Comparison of ENCODE assay signal across 1 cellular context in the genomic region with DNA sequence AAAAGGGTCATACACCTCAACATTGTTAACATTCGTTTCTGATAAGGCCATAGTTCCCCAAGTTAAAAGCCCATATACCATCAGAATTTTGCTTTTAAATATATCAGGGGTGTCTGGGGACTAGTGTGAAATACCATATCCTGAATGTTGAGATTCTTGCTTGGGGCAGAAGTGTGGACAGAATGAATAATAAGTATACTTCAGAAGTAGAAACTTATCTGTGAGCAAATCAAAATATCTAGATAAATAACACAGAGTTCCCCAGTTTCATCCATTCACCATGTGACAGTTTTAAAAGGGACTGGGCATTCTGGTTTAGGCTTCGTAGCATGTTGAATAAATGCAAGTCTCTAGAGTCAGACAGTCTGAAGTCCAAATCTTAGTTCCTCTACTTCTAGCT.
TF ChIP-seq lines count a peak whose summit lies in the region.

No MANE protein-coding gene starts in this region.

TF ChIP-seq in GM23338, 12 proteins besides CTCF, POLR2A, EP300 and RAD21 (continued from another document):
- TF ChIP-seq ZNF462 (CRISPR knock-in tag; IDR thresholded peaks at IDR 0.05) (no peak), CREB1 (CRISPR knock-in tag; IDR thresholded peaks at IDR 0.05; ENCODE audit: low read depth) (no peak), ZNF331 (CRISPR knock-in tag; IDR thresholded peaks at IDR 0.05; ENCODE audit: low read depth) (no peak), JUNB (IDR thresholded peaks at IDR 0.05; ENCODE audit: unreplicated experiment) (no peak), EZH2 (IDR thresholded peaks at IDR 0.05; ENCODE audit: low read depth, unreplicated experiment) (no peak), EZH2phosphoT487 (IDR thresholded peaks at IDR 0.05; ENCODE audit: unreplicated experiment) (no peak), ETS1 (IDR thresholded peaks at IDR 0.05) (no peak), STAT1 (IDR thresholded peaks at IDR 0.05; ENCODE audit: unreplicated experiment) (no peak)
